In the genomic region with DNA sequence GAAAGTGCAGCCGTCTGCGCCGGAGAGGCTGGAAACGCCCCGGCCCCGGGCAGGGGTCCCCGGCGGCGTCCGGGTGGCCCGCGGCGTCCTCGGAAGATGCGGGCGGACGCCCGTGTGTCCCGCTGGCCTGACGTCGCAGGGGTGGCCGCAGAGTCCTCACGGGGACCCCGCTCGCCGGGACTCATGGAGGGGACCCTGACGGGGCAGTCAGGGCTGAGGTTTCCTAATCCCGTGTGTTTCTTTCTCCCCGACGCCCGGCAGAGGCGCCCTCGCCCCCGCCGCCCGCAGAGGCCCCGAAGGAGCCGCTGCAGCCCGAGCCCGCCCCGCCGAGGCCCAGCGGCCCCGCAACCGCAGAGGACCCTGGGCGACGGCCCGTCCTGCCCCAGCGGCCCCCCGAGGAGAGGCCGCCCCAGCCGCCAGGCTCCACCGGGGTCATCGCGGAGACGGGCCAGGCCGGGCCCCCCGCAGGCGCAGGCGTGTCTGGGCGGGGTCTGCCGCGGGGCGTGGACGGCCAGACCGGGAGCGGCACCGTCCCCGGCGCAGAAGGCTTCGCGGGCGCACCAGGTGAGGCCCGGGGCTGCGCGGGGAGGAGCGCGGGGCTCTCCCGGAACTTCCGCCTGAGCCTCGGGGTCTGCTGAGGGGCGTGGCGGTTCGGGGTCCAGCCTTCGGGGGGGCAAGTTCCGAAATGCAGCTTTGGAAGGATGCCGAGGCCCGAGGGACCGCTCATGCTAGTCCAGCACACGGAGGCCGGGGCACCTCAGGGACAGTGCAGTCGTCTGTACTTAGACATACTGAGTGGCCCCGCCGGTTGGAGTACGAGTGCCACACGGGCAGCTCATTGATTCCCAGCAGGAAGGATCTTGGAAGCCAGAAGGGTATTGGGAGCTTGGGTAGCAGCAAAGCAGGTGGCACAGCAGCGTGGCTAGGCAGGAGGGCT, we compare ENCODE assay signal across 1 cellular context.
TF ChIP-seq lines count a peak whose summit lies in the region.

No MANE protein-coding gene starts in this region.

TF ChIP-seq in WTC11, 78 proteins besides CTCF, POLR2A, EP300 and RAD21 (continued from another document):
- TF ChIP-seq FOXP1 (CRISPR knock-in tag; IDR thresholded peaks at IDR 0.05; ENCODE audit: borderline replicate concordance) (peak; percentile 67; the same call in 1 of the 2 replicates), ZNF263 (CRISPR knock-in tag; IDR thresholded peaks at IDR 0.05; ENCODE audit: low read depth) (0 out of 2 replicates have a peak, but pooled peaks have one; percentile 30), FOXK1 (CRISPR knock-in tag; IDR thresholded peaks at IDR 0.05) (peak; percentile 11; the same call in 1 of the 2 replicates), SP1 (CRISPR knock-in tag; conservative IDR thresholded peaks at IDR 0.05) (peak; percentile 63; the same call in 1 of the 2 replicates), ZNF121 (CRISPR knock-in tag; IDR thresholded peaks at IDR 0.05) (no peak), USF1 (CRISPR knock-in tag; IDR thresholded peaks at IDR 0.05) (no peak), ZNF317 (CRISPR knock-in tag; IDR thresholded peaks at IDR 0.05; ENCODE audit: borderline replicate concordance, low read depth) (no peak), AFF4 (CRISPR knock-in tag; IDR thresholded peaks at IDR 0.05; ENCODE audit: borderline replicate concordance) (no peak), ATF1 (CRISPR knock-in tag; IDR thresholded peaks at IDR 0.05) (0 out of 2 replicates have a peak, but pooled peaks have one; percentile 32)
- TF ChIP-seq, protein P1, sequence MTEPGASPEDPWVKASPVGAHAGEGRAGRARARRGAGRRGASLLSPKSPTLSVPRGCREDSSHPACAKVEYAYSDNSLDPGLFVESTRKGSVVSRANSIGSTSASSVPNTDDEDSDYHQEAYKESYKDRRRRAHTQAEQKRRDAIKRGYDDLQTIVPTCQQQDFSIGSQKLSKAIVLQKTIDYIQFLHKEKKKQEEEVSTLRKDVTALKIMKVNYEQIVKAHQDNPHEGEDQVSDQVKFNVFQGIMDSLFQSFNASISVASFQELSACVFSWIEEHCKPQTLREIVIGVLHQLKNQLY (CRISPR knock-in tag; IDR thresholded peaks at IDR 0.05) = no peak
- TF ChIP-seq, protein P2, sequence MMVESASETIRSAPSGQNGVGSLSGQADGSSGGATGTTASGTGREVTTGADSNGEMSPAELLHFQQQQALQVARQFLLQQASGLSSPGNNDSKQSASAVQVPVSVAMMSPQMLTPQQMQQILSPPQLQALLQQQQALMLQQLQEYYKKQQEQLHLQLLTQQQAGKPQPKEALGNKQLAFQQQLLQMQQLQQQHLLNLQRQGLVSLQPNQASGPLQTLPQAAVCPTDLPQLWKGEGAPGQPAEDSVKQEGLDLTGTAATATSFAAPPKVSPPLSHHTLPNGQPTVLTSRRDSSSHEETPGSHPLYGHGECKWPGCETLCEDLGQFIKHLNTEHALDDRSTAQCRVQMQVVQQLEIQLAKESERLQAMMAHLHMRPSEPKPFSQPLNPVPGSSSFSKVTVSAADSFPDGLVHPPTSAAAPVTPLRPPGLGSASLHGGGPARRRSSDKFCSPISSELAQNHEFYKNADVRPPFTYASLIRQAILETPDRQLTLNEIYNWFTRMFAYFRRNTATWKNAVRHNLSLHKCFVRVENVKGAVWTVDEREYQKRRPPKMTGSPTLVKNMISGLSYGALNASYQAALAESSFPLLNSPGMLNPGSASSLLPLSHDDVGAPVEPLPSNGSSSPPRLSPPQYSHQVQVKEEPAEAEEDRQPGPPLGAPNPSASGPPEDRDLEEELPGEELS (CRISPR knock-in tag; IDR thresholded peaks at IDR 0.05) = peak; percentile 39; the same call in 1 of the 2 replicates
